In the genomic region with DNA sequence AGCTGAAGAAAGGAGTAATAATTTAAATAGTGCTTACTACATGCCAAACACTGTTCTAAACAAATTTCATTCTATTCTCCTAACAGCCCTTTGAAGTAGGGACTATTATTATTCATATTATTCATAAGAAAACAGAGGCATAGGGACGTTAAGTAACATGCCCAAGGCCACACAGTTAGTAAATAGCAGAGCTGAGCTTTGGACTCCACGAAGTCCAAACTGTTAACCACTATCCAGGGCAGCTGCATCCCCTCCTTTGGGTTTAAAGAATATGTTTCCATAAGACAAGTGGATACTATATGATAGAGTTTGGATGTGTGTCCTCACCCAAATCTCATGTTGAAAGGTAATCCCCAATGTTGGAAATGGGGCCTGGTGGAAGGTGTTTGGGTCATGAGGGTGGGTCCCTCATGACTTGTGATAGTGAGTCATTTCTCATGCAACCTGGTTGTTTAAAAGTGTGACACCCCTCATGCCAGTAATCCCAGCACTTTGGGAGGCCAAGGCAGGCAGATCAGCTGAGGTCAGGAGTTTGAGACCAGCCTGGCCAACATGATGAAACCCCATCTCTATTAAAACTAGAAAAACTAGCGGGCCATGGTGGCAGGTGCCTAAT, we compare ENCODE assay signal across 27 cellular contexts.
"Had no signal": no experiment of that assay in that cellular context is flagged by ENCODE, and none has a peak within 500 bp of the region (broad histone marks: within the 10 kb centered on the region; RNA-seq: fewer than 3 reads in every experiment).

No MANE protein-coding gene starts in this region.

- H3K4me1 ChIP-seq: left lung, pancreas, tibial nerve, uterus had no signal

- H3K4me1 Mint-ChIP-seq: naive thymus-derived CD8-positive, alpha-beta T cell; stimulated activated naive B cell treated with anti-CD40 and anti-IgM and Interleukin-4, amounts not matched to agents 10 μg/mL and 1 μg/mL and 100 μg/mL, for 72 hours had no signal

- H3K27ac Mint-ChIP-seq: naive thymus-derived CD8-positive, alpha-beta T cell; nephron; stimulated activated naive B cell treated with anti-CD40 and anti-IgM and Interleukin-4, amounts not matched to agents 10 μg/mL and 1 μg/mL and 100 μg/mL, for 72 hours; stimulated activated naive CD8-positive, alpha-beta T cell treated with anti-CD3 and anti-CD28 coated beads, Interleukin-15, Interleukin-2, amounts not matched to agents 100 ng/mL and 50 ng/mL, for 24 hours; type B pancreatic cell had no signal

- H3K27me3 Mint-ChIP-seq: type B pancreatic cell had no signal

- H3K27ac ChIP-seq: left lung, pancreas, prostate gland, skin epidermis, tibial nerve had no signal

- H3K36me3 ChIP-seq: left lung, pancreas, prostate gland, tibial nerve, uterus had no signal

- H3K4me3 Mint-ChIP-seq: naive thymus-derived CD8-positive, alpha-beta T cell; nephron; neural crest cell; stimulated activated naive B cell treated with anti-CD40 and anti-IgM and Interleukin-4, amounts not matched to agents 10 μg/mL and 1 μg/mL and 100 μg/mL, for 72 hours; stimulated activated naive CD8-positive, alpha-beta T cell treated with anti-CD3 and anti-CD28 coated beads, Interleukin-15, Interleukin-2, amounts not matched to agents 100 ng/mL and 50 ng/mL, for 24 hours; type B pancreatic cell had no signal

- FAIRE-seq: keratinocyte, pancreas had no signal

- H3K9me3 ChIP-seq: left lung, pancreas, prostate gland, tibial nerve, uterus had no signal

- H3K9me3 Mint-ChIP-seq: neural crest cell had no signal

- ATAC-seq: left cardiac atrium; left lung; naive thymus-derived CD8-positive, alpha-beta T cell; pancreas; right cardiac atrium; sciatic nerve; stimulated activated naive B cell treated with anti-CD40 and anti-IgM and Interleukin-4, amounts not matched to agents 10 μg/mL and 1 μg/mL and 100 μg/mL, for 72 hours had no signal

- DNase-seq: hippocampal formation; kidney glomerular epithelial cell; left cardiac atrium; left lung; midbrain; naive thymus-derived CD8-positive, alpha-beta T cell; nucleus accumbens; pancreas; posterior cingulate gyrus; retina; right cardiac atrium; stimulated activated CD4-positive, alpha-beta T cell treated with anti-CD3 and anti-CD28 coated beads, Interleukin-12 subunit alpha, Interleukin-12 subunit beta, amount 100 ng/mL, for 4 hours; stimulated activated CD4-positive, alpha-beta T cell treated with anti-CD3 and anti-CD28 coated beads, Interleukin-15, amount 100 ng/mL, for 24 hours; stimulated activated CD4-positive, alpha-beta T cell treated with anti-CD3 and anti-CD28 coated beads, Interleukin-2, amount 100 ng/mL, for 24 hours; stimulated activated CD4-positive, alpha-beta T cell treated with anti-CD3 and anti-CD28 coated beads, Interleukin-4, amount 100 ng/mL, for 1 hour; stimulated activated naive B cell treated with anti-CD40 and anti-IgM and Interleukin-4, amounts not matched to agents 10 μg/mL and 1 μg/mL and 100 μg/mL, for 72 hours; uterus had no signal

- H3K27me3 ChIP-seq: left lung, pancreas, tibial nerve, uterus had no signal

- H3K36me3 Mint-ChIP-seq: stimulated activated naive B cell treated with anti-CD40 and anti-IgM and Interleukin-4, amounts not matched to agents 10 μg/mL and 1 μg/mL and 100 μg/mL, for 72 hours; type B pancreatic cell had no signal

- H3K4me3 ChIP-seq: left lung, lung, pancreas, prostate gland, skin epidermis, tibial nerve, uterus had no signal
